Comparison of ENCODE assay signal across 8 cellular contexts in the genomic region with DNA sequence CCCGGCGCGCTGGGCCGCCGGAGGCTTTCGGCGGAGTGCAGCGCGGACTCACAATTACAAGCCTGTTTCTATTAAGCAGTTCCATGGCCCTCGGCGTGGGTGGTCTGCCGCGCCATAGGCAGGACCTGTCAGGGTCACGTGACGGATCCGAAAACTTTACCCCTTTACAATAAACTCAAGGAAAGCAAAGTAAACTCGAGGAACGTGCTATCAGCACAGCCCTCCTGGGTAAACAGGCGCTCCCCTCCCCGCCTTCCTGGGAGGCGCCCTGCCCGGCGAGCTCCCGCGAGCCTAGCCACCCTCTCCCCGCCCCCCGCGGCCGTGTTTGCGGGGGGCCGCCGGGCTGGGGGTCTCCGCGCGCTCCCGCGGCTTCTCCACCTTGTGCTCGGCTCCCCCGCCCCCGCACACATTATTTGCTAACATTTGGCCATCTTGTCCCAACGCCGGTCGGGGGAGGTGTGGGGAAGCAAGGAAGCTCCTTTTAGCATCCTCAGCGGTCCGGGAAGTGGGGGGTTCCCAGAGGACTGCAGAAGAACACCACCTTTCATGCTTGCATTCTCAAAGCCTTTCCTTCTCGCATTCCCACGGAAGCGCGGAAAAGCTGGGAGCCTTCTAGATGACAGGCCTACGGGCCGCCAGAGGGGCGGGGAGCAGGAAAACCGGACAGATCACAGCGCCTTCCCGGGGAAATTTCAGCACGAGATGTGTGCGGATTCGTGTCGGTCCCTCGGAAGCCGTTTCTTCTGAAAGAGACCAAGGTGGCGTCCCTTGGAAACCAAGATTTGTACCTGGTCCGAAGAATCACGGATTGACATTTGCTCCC. TPM values are rescaled to one million over a fixed set of nuclear protein-coding genes. Genes with fewer than 3 reads are reported as not detected.
DNase-seq lines count a peak whose midpoint lies in the region; ATAC-seq and TF ChIP-seq lines count a peak whose summit lies in the region.

TSS of gene PTCH1 (minus strand) at position 236 of the 823 bp plus-strand sequence.

- intact Hi-C loops in naive thymus-derived CD4-positive, alpha-beta T cell (cut with micrococcal nuclease), result loop anchor here (1.0 to 10.0 kb wide), 3 partner anchors 10 to 938 kb away; partner anchors contain the start of gene HABP4 (in 1 of the 2)

- H3K27ac ChIP-seq in CD8-positive, alpha-beta memory T cell (ENCODE audit: low read depth, low read length), result no peak within 1 kb of the TSS
- H3K27ac ChIP-seq in naive thymus-derived CD4-positive, alpha-beta T cell (ENCODE audit: low read depth, low read length), result no peak within 1 kb of the TSS
- peak within 1 kb of the TSS; percentile 11 to 71 (median 57) for H3K27ac ChIP-seq in upper lobe of left lung

- CTCF ChIA-PET in CD8-positive, alpha-beta memory T cell (lab: Charles Lee), result interaction anchor here (0.9 to 1.5 kb wide), 2 partner anchors 10 to 41 kb away, joined by 3 to 4 read pairs; no protein-coding TSS in a partner anchor
- CTCF ChIA-PET in naive thymus-derived CD4-positive, alpha-beta T cell (lab: Charles Lee), result no interaction called here

- peaks cover 0 to 3% (median 1%) of the 10 kb centered on the region in 3 donors for H3K36me3 Mint-ChIP-seq in CD8-positive, alpha-beta memory T cell
- H3K36me3 Mint-ChIP-seq in activated T-helper 17 cell treated with anti-CD3 and anti-CD28 coated beads, Interleukin-2, amount 50 U/mL, for 72 hours (ENCODE audit: low read depth), result peaks cover 6% of the 10 kb centered on the region
- H3K36me3 Mint-ChIP-seq in naive thymus-derived CD4-positive, alpha-beta T cell, result peaks cover 0 to 11% (median 5%) of the 10 kb centered on the region in 5 donors

- TF ChIP-seq POLR2A in upper lobe of left lung (IDR thresholded peaks at IDR 0.05), result no peak

- peak within 1 kb of the TSS; percentile 86 to 96 (median 95) for H3K4me3 Mint-ChIP-seq in CD8-positive, alpha-beta memory T cell
- peak within 1 kb of the TSS; percentile 97 for H3K4me3 Mint-ChIP-seq in activated T-helper 17 cell treated with anti-CD3 and anti-CD28 coated beads, Interleukin-2, amount 50 U/mL, for 72 hours
- peak within 1 kb of the TSS; percentile 86 to 99 (median 94) for H3K4me3 Mint-ChIP-seq in naive thymus-derived CD4-positive, alpha-beta T cell

- DNase-seq in CD8-positive, alpha-beta memory T cell, result peak; percentile 20 to 66 (median 47)
- DNase-seq in LHCN-M2 (ENCODE audit: low read depth), result peak; percentile 31
- DNase-seq in fibroblast of mammary gland (ENCODE audit: low read depth), result peak; percentile 52
- DNase-seq in naive thymus-derived CD4-positive, alpha-beta T cell, result peak in 8 of 9 donors; percentile 26 to 58 (median 49)
- DNase-seq in upper lobe of left lung, result peak in 1 of 2 donors; percentile 88

- POLR2A ChIA-PET in CD8-positive, alpha-beta memory T cell (lab: Charles Lee), result interaction anchor here (1.0 kb wide), 1 partner anchor 22 kb away, joined by 3 read pairs; no protein-coding TSS in a partner anchor
- POLR2A ChIA-PET in naive thymus-derived CD4-positive, alpha-beta T cell (lab: Charles Lee), result interaction anchor here (0.6 kb wide), 1 partner anchor 215 kb away, joined by 4 read pairs; no protein-coding TSS in a partner anchor

- H3K27me3 Mint-ChIP-seq in CD8-positive, alpha-beta memory T cell, result peaks cover 10 to 28% of the 10 kb centered on the region in 2 donors
- H3K27me3 Mint-ChIP-seq in activated T-helper 17 cell treated with anti-CD3 and anti-CD28 coated beads, Interleukin-2, amount 50 U/mL, for 72 hours, result peaks cover 11% of the 10 kb centered on the region
- H3K27me3 Mint-ChIP-seq in naive thymus-derived CD4-positive, alpha-beta T cell, result peaks cover 0 to 89% (median 5%) of the 10 kb centered on the region in 5 donors

- 5 to 7% methylated on average over 31 to 56 of the region's 64 CpGs for WGBS in upper lobe of left lung, 2 donors

- H3K27ac Mint-ChIP-seq in CD8-positive, alpha-beta memory T cell, result peak within 1 kb of the TSS in 7 of 8 donors; percentile 26 to 96 (median 59)
- H3K27ac Mint-ChIP-seq in activated T-helper 17 cell treated with anti-CD3 and anti-CD28 coated beads, Interleukin-2, amount 50 U/mL, for 72 hours, result peak within 1 kb of the TSS; percentile 88
- peak within 1 kb of the TSS; percentile 9 to 76 (median 52) for H3K27ac Mint-ChIP-seq in naive thymus-derived CD4-positive, alpha-beta T cell

- peak; percentile 62 for ATAC-seq in activated T-helper 17 cell treated with anti-CD3 and anti-CD28 coated beads, Interleukin-2, amount 50 U/mL, for 72 hours (replicated peaks)
- peak; percentile 73 for ATAC-seq in naive thymus-derived CD4-positive, alpha-beta T cell
- ATAC-seq in upper lobe of left lung (ENCODE audit: low FRiP score in 2 of 2) (peak; percentile 70 to 82), HG03280 (IDR thresholded peaks at IDR 0.05; ENCODE audit: unreplicated experiment) (no peak), HG02763 (IDR thresholded peaks at IDR 0.05; ENCODE audit: unreplicated experiment) (no peak)

- no peak for TF ChIP-seq EP300 in upper lobe of left lung (IDR thresholded peaks at IDR 0.05)

- no peaks in the 10 kb centered on the region for H3K9me3 ChIP-seq in CD8-positive, alpha-beta memory T cell (ENCODE audit: low read length)
- H3K9me3 ChIP-seq in naive thymus-derived CD4-positive, alpha-beta T cell (ENCODE audit: control insufficient read depth in 2 of 3, low read length in 3 of 3), result peaks cover 0 to 7% (median 0%) of the 10 kb centered on the region in 3 experiments
- peaks cover 0 to 3% (median 0%) of the 10 kb centered on the region in 4 donors for H3K9me3 ChIP-seq in upper lobe of left lung

- TF ChIP-seq CTCF in fibroblast of mammary gland (conservative IDR thresholded peaks at IDR 0.05; ENCODE audit: control insufficient read depth, insufficient read depth, low read depth, low read length) (no peak), upper lobe of left lung (IDR thresholded peaks at IDR 0.05) (no peak)

- H3K4me3 ChIP-seq in CD8-positive, alpha-beta memory T cell (ENCODE audit: low read length), result peak within 1 kb of the TSS; percentile 85
- H3K4me3 ChIP-seq in fibroblast of mammary gland (ENCODE audit: control insufficient read depth, low read depth, low read length) (peak within 1 kb of the TSS; percentile 62), upper lobe of left lung (peak within 1 kb of the TSS; percentile 44 to 65 (median 58))
- peak within 1 kb of the TSS; percentile 85 for H3K4me3 ChIP-seq in naive thymus-derived CD4-positive, alpha-beta T cell (ENCODE audit: low read length)

- peaks cover 11% of the 10 kb centered on the region for H3K4me1 ChIP-seq in CD8-positive, alpha-beta memory T cell (ENCODE audit: insufficient read depth, low read length)
- peaks cover 7 to 10% of the 10 kb centered on the region in 2 donors for H3K4me1 ChIP-seq in naive thymus-derived CD4-positive, alpha-beta T cell (ENCODE audit: control insufficient read depth in 2 of 2, insufficient read depth in 2 of 2, low read length in 2 of 2)
- peaks cover 9 to 27% (median 16%) of the 10 kb centered on the region in 4 donors for H3K4me1 ChIP-seq in upper lobe of left lung

- H3K9me3 Mint-ChIP-seq in CD8-positive, alpha-beta memory T cell, result peaks cover 0 to 7% (median 4%) of the 10 kb centered on the region in 5 donors
- peaks cover 3% of the 10 kb centered on the region for H3K9me3 Mint-ChIP-seq in activated T-helper 17 cell treated with anti-CD3 and anti-CD28 coated beads, Interleukin-2, amount 50 U/mL, for 72 hours
- H3K9me3 Mint-ChIP-seq in naive thymus-derived CD4-positive, alpha-beta T cell, result peaks cover 0 to 26% (median 6%) of the 10 kb centered on the region in 11 donors

- peaks cover 6% of the 10 kb centered on the region for H3K27me3 ChIP-seq in CD8-positive, alpha-beta memory T cell (ENCODE audit: insufficient read depth, low read length, poor library complexity, severe bottlenecking)
- H3K27me3 ChIP-seq in naive thymus-derived CD4-positive, alpha-beta T cell (ENCODE audit: control insufficient read depth in 2 of 2, insufficient read depth in 2 of 2, low read length in 2 of 2), result no peaks in the 10 kb centered on the region
- H3K27me3 ChIP-seq in upper lobe of left lung, result peaks cover 0 to 6% (median 0%) of the 10 kb centered on the region in 4 donors

- no peaks in the 10 kb centered on the region for H3K36me3 ChIP-seq in CD8-positive, alpha-beta memory T cell (ENCODE audit: insufficient read depth, low read length)
- H3K36me3 ChIP-seq in naive thymus-derived CD4-positive, alpha-beta T cell (ENCODE audit: control insufficient read depth in 2 of 3, insufficient read depth in 3 of 3, low read length in 3 of 3), result no peaks in the 10 kb centered on the region
- no peaks in the 10 kb centered on the region for H3K36me3 ChIP-seq in upper lobe of left lung

- peaks cover 15 to 37% (median 22%) of the 10 kb centered on the region in 3 donors for H3K4me1 Mint-ChIP-seq in CD8-positive, alpha-beta memory T cell
- H3K4me1 Mint-ChIP-seq in activated T-helper 17 cell treated with anti-CD3 and anti-CD28 coated beads, Interleukin-2, amount 50 U/mL, for 72 hours, result peaks cover 5% of the 10 kb centered on the region
- H3K4me1 Mint-ChIP-seq in naive thymus-derived CD4-positive, alpha-beta T cell, result peaks cover 10 to 33% (median 23%) of the 10 kb centered on the region in 7 donors

RNA-seq across cellular contexts. Expression of gene PTCH1, which starts in this region (rescaled TPM):
- total RNA-seq in CD8-positive, alpha-beta memory T cell, result 1 to 10 TPM; 7.1 to 7.9 TPM
- polyA plus RNA-seq in CD8-positive, alpha-beta memory T cell, result 23.3 TPM
- total RNA-seq in LHCN-M2 (2014; rRNA removed), result 3.6 and 3.8 TPM in 2 replicates
- 0.95 TPM for polyA plus RNA-seq in LHCN-M2 (2012)
- total RNA-seq in activated T-helper 17 cell treated with anti-CD3 and anti-CD28 coated beads, Interleukin-2, amount 50 U/mL, for 72 hours, result 1 to 10 TPM; 2.0 to 8.6 TPM
- total RNA-seq in naive thymus-derived CD4-positive, alpha-beta T cell, result 10 to 100 TPM in 4 of 5 experiments, 1 to 10 TPM in 1; 5.7 to 28.9 (median 23.5) TPM
- polyA plus RNA-seq in naive thymus-derived CD4-positive, alpha-beta T cell, result 10 to 100 TPM in 1 of 2 donors, 1 to 10 TPM in 1; 9.7 to 10.2 TPM
- 10 to 100 TPM in 5 of 6 donors, 1 to 10 TPM in 1; 7.4 to 28.0 (median 13.9) TPM for total RNA-seq in upper lobe of left lung

Comparison
In these comparisons a context has a peak if more than half of its experiments do, and no peak if none do; other contexts are left out.
1. H3K27ac ChIP-seq: peak in upper lobe of left lung (4 of 4); none in CD8-positive, alpha-beta memory T cell (single experiment) and naive thymus-derived CD4-positive, alpha-beta T cell (single experiment).
2. ATAC-seq: peak in activated T-helper 17 cell treated with anti-CD3 and anti-CD28 coated beads, Interleukin-2, amount 50 U/mL, for 72 hours (single experiment), naive thymus-derived CD4-positive, alpha-beta T cell (single experiment) and upper lobe of left lung (2 of 2); none in HG03280 (single experiment) and HG02763 (single experiment).
3. Peak in every context shown above with its lines, with median percentiles within 50 percentile points of each other: H3K4me3 ChIP-seq, H3K27ac Mint-ChIP-seq and H3K4me3 Mint-ChIP-seq.